Comparison of ENCODE assay signal across 12 cellular contexts in the genomic region with DNA sequence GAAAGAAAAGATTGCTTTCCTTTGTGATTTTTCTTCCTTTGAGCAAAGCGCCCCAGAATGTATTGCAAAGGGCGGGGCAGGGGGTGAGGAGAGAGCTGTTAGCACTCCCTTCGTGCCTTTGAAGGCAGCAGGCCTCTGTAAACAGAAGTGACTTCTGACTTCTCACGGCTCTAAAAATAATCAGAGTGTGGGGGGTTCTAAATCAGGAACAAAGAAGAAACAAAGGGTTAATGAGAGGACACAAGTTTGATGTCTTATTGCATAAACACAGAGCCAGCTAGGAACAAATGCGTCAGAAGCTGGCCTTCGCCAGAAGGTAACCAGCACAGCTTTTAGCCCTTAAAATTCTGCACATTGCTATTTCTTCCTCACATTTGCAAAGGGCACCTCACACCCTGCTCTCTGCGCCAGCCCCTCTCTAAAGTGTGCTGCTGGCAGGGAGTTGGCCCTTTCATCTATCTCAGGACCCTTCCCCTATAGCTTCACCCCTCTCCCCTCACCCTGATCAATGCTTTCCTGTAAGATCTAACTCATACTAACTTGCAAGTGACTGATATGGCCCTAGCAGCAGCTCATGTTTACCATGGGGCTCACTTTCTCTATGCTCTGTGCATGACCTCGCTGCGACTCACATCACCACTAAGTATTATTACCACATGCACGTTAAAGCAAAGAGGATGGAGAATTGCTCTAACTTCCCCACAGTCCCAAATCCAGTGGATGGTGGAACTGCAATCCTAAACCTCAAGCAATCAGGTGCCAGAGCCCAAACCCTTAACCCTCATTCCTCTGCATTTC.
DNase-seq lines count a peak whose midpoint lies in the region; ATAC-seq, FAIRE-seq and TF ChIP-seq lines count a peak whose summit lies in the region.
"Had no signal": no experiment of that assay in that cellular context is flagged by ENCODE, and none has a peak within 500 bp of the region (broad histone marks: within the 10 kb centered on the region; RNA-seq: fewer than 3 reads in every experiment).

No MANE protein-coding gene starts in this region.

- no peaks in the 10 kb centered on the region for H3K36me3 ChIP-seq in endothelial cell of umbilical vein (ENCODE audit: control insufficient read depth in 2 of 2, extremely low read depth in 1 of 2, insufficient read depth in 2 of 2, low read length in 2 of 2)
- H3K36me3 ChIP-seq: vagina had no signal

- H4K20me1 ChIP-seq in endothelial cell of umbilical vein (replicated peaks; ENCODE audit: control insufficient read depth, extremely low read depth, insufficient read depth, low read length), result no peaks in the 10 kb centered on the region

- no peak for TF ChIP-seq CTCF in endothelial cell of umbilical vein (IDR thresholded peaks at IDR 0.05; ENCODE audit: extremely low read depth in 1 of 2, insufficient read depth in 1 of 2, low read depth in 1 of 2, low read length in 2 of 2)

- H3K27me3 ChIP-seq in endothelial cell of umbilical vein (ENCODE audit: control insufficient read depth in 2 of 2, insufficient read depth in 2 of 2, low read length in 2 of 2), result no peaks in the 10 kb centered on the region
- H3K27me3 ChIP-seq: vagina had no signal

- ATAC-seq in GM18868 (IDR thresholded peaks at IDR 0.05; ENCODE audit: unreplicated experiment) (no peak), HG02885 (IDR thresholded peaks at IDR 0.05; ENCODE audit: poor library complexity, unreplicated experiment) (no peak)

- DNase-seq in SKM-1 treated with dmso at 0.1 percent for 144 hours (lab: John Stamatoyannopoulos, UW; ENCODE audit: unreplicated experiment), result peak; percentile 10
- no peak for DNase-seq in SKM-1 (lab: John Stamatoyannopoulos, UW; ENCODE audit: unreplicated experiment)
- DNase-seq in SIG-M5 (lab: John Stamatoyannopoulos, UW), result peak; percentile 12
- peak; percentile 30 for DNase-seq in endothelial cell of umbilical vein (ENCODE audit: low read depth, low spot score)
- peak; percentile 65 for DNase-seq in stimulated activated CD4-positive, alpha-beta T cell treated with anti-CD3 and anti-CD28 coated beads, Interleukin-4, amount 100 ng/mL, for 24 hours
- no peak for DNase-seq in hypothalamus (lab: John Stamatoyannopoulos, UW)
- DNase-seq: ACHN, SHP77 treated with DMSO at 0.1 percent for 48 hours had no signal

- H3K9ac ChIP-seq in endothelial cell of umbilical vein (replicated peaks; ENCODE audit: extremely low read depth, insufficient read depth, low read length), result no peak overlapping the region

- H3K9me1 ChIP-seq in endothelial cell of umbilical vein (replicated peaks; ENCODE audit: control insufficient read depth, extremely low read depth, insufficient read depth, low read length), result no peaks in the 10 kb centered on the region

- no peaks in the 10 kb centered on the region for H3K9me3 ChIP-seq in endothelial cell of umbilical vein (replicated peaks; ENCODE audit: control insufficient read depth, insufficient read depth, low read length)
- H3K9me3 ChIP-seq: vagina had no signal

- TF ChIP-seq POLR2A in endothelial cell of umbilical vein (IDR thresholded peaks at IDR 0.05; ENCODE audit: low read depth, low read length), result no peak

- H3K4me3 ChIP-seq in endothelial cell of umbilical vein (replicated peaks in 1 of 3; ENCODE audit: insufficient read depth in 1 of 3, low read depth in 1 of 3, low read length in 3 of 3), result no peak overlapping the region
- H3K4me3 ChIP-seq: skin epidermis, vagina had no signal

- dilution Hi-C loops in endothelial cell of umbilical vein (cut with MboI; ENCODE audit: extremely low pct_ligation_motif_present, low sequenced_read_pairs), result no loop called here

- no peak overlapping the region for H2AFZ ChIP-seq in endothelial cell of umbilical vein (ENCODE audit: low read depth, low read length)

- CTCF ChIA-PET in endothelial cell of umbilical vein (lab: Charles Lee), result no interaction called here

- no TSS peak for BruUV-seq in endothelial cell of umbilical vein (replicated peaks; lab: Mats Ljungman, UMichigan)

- intact Hi-C loops in endothelial cell of umbilical vein (cut with micrococcal nuclease), result no loop called here

- no peak overlapping the region for H3K4me2 ChIP-seq in endothelial cell of umbilical vein (ENCODE audit: insufficient read depth, low read length)

- no peak overlapping the region for H3K27ac ChIP-seq in endothelial cell of umbilical vein (ENCODE audit: insufficient read depth, low read depth, low read length)
- H3K27ac ChIP-seq: skin epidermis, vagina had no signal

- POLR2A ChIA-PET in endothelial cell of umbilical vein (lab: Charles Lee), result no interaction called here

- H3K79me2 ChIP-seq in endothelial cell of umbilical vein (ENCODE audit: control insufficient read depth, insufficient read depth, low read length), result no peaks in the 10 kb centered on the region

- no peaks in the 10 kb centered on the region for H3K4me1 ChIP-seq in endothelial cell of umbilical vein (ENCODE audit: control insufficient read depth, extremely low read depth, insufficient read depth, low read length)
- H3K4me1 ChIP-seq: vagina had no signal

- FAIRE-seq in endothelial cell of umbilical vein (lab: Jason Lieb, UNC), result peak; percentile 83

TF ChIP-seq in endothelial cell of umbilical vein, 7 proteins besides CTCF, POLR2A, EP300 and RAD21:
- TF ChIP-seq JUN (IDR thresholded peaks at IDR 0.05; ENCODE audit: borderline replicate concordance, insufficient read depth, insufficient read length, low read depth) (no peak), FOS (IDR thresholded peaks at IDR 0.05; ENCODE audit: borderline replicate concordance, insufficient read depth, low read length) (peak; percentile 4), GATA2 (IDR thresholded peaks at IDR 0.05; ENCODE audit: insufficient read depth, insufficient read length, low read depth, low read length) (no peak), POLR2AphosphoS5 (IDR thresholded peaks at IDR 0.05; ENCODE audit: insufficient read depth, low read depth, low read length) (no peak), EZH2 (IDR thresholded peaks at IDR 0.05; ENCODE audit: borderline replicate concordance, low read depth, low read length, severe bottlenecking) (no peak), MYC (IDR thresholded peaks at IDR 0.05; ENCODE audit: low read depth, low read length) (no peak)
- TF ChIP-seq, protein P1, sequence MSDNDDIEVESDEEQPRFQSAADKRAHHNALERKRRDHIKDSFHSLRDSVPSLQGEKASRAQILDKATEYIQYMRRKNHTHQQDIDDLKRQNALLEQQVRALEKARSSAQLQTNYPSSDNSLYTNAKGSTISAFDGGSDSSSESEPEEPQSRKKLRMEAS (IDR thresholded peaks at IDR 0.05; ENCODE audit: insufficient read depth, insufficient read length), result no peak

Comparison
In these comparisons a context has a peak if more than half of its experiments do, and no peak if none do; other contexts are left out.
1. DNase-seq: peak in SKM-1 treated with dmso at 0.1 percent for 144 hours (single experiment), SIG-M5 (single experiment), endothelial cell of umbilical vein (single experiment) and stimulated activated CD4-positive, alpha-beta T cell treated with anti-CD3 and anti-CD28 coated beads, Interleukin-4, amount 100 ng/mL, for 24 hours (single experiment); none in SKM-1 (single experiment) and hypothalamus (0 of 51).